8 cellular contexts compared by ENCODE assay signal in genomic region chr10:68989317-68989990, GRCh38. TPM values are rescaled to one million over a fixed set of nuclear protein-coding genes. Genes with fewer than 3 reads are reported as not detected.
DNase-seq lines count a peak whose midpoint lies in the region; TF ChIP-seq lines count a peak whose summit lies in the region.

No MANE protein-coding gene starts in this region.

- H3K27me3 ChIP-seq in cardiac muscle cell: no peaks in the 10 kb centered on the region

- H3K4me1 Mint-ChIP-seq in T-helper 1 cell treated with Interleukin-12 subunit alpha and Interleukin-12 subunit beta and Interleukin-4 antibody, amounts not matched to agents 30 μg/mL and 1 μg/mL, for 36 hours (ENCODE audit: low read depth): peaks cover 30% of the 10 kb centered on the region

- peak overlapping the region; percentile 77 for H3K27ac Mint-ChIP-seq in T-helper 1 cell treated with Interleukin-12 subunit alpha and Interleukin-12 subunit beta and Interleukin-4 antibody, amounts not matched to agents 30 μg/mL and 1 μg/mL, for 36 hours

- peaks cover under 1% of the 10 kb centered on the region for H3K36me3 ChIP-seq in cardiac muscle cell

- DNase-seq in T-helper 1 cell (no peak), cardiac muscle cell (ENCODE audit: low read depth in 1 of 2, low spot score in 1 of 2) (peak in 1 of 2 donors; percentile 22), skeletal muscle cell (ENCODE audit: low read depth) (no peak), UCSD-AML1 (lab: John Stamatoyannopoulos, UW; ENCODE audit: unreplicated experiment) (no peak), MV-4-11 (lab: John Stamatoyannopoulos, UW) (no peak), HEK293T (ENCODE audit: extremely low spot score) (no peak)

- no peaks in the 10 kb centered on the region for H3K27me3 Mint-ChIP-seq in T-helper 1 cell treated with Interleukin-12 subunit alpha and Interleukin-12 subunit beta and Interleukin-4 antibody, amounts not matched to agents 30 μg/mL and 1 μg/mL, for 36 hours (ENCODE audit: low read depth)

- H3K4me1 ChIP-seq in cardiac muscle cell (ENCODE audit: low read depth): no peaks in the 10 kb centered on the region

- CTCF ChIA-PET in HEK293T (lab: Yijun Ruan, JAX): interaction anchor here (0.7 kb wide), 2 partner anchors 26 to 384 kb away, joined by 3 read pairs; no protein-coding TSS in a partner anchor

- H3K4me3 Mint-ChIP-seq in T-helper 1 cell treated with Interleukin-12 subunit alpha and Interleukin-12 subunit beta and Interleukin-4 antibody, amounts not matched to agents 30 μg/mL and 1 μg/mL, for 36 hours: peak overlapping the region; percentile 99

- peaks cover 13% of the 10 kb centered on the region for H3K36me3 Mint-ChIP-seq in T-helper 1 cell treated with Interleukin-12 subunit alpha and Interleukin-12 subunit beta and Interleukin-4 antibody, amounts not matched to agents 30 μg/mL and 1 μg/mL, for 36 hours (ENCODE audit: low read depth)

- peak overlapping the region; percentile 84 for H3K27ac ChIP-seq in cardiac muscle cell

- no peak for TF ChIP-seq CTCF in WI38 (IDR thresholded peaks at IDR 0.05; ENCODE audit: low read depth, low read length)
- no peak for TF ChIP-seq CTCF in cardiac muscle cell (IDR thresholded peaks at IDR 0.05; ENCODE audit: low read depth, low read length)

- H3K4me3 ChIP-seq in WI38 (ENCODE audit: low read depth, low read length) (peak overlapping the region; percentile 98), cardiac muscle cell (peak overlapping the region; percentile 70), skeletal muscle cell (ENCODE audit: low read depth, low read length) (peak overlapping the region; percentile 95)

- no peaks in the 10 kb centered on the region for H3K9me3 Mint-ChIP-seq in T-helper 1 cell treated with Interleukin-12 subunit alpha and Interleukin-12 subunit beta and Interleukin-4 antibody, amounts not matched to agents 30 μg/mL and 1 μg/mL, for 36 hours

- H3K9me3 ChIP-seq in cardiac muscle cell (ENCODE audit: low read depth): no peaks in the 10 kb centered on the region

- POLR2A ChIA-PET in HEK293T (lab: Yijun Ruan, JAX): interaction anchor here (1.2 kb wide), 1 partner anchor 135 kb away, joined by 3 read pairs; no protein-coding TSS in a partner anchor

TF ChIP-seq in HEK293T, 16 proteins besides CTCF, POLR2A, EP300 and RAD21:
- no peak for TF ChIP-seq TARDBP (IDR thresholded peaks at IDR 0.05)
- no peak for TF ChIP-seq FOXA1 (IDR thresholded peaks at IDR 0.05)
- TF ChIP-seq CTBP1 (IDR thresholded peaks at IDR 0.05; ENCODE audit: borderline replicate concordance): no peak
- TF ChIP-seq FOXK2 (IDR thresholded peaks at IDR 0.05): no peak
- no peak for TF ChIP-seq NFRKB (IDR thresholded peaks at IDR 0.05)
- TF ChIP-seq HDGF (IDR thresholded peaks at IDR 0.05; ENCODE audit: borderline replicate concordance): no peak

RNA-seq across cellular contexts. Expression of gene KIFBP, which starts 0.9 kb away (rescaled TPM):
- 25.1 and 26.6 TPM in 2 replicates for total RNA-seq in cardiac muscle cell
- polyA plus RNA-seq in cardiac muscle cell: 29.8 and 36.0 TPM in 2 replicates

RNA-seq across cellular contexts. Expression of gene DDX21, which starts 33.5 kb away (rescaled TPM):
- total RNA-seq in cardiac muscle cell: 19.5 and 31.3 TPM in 2 replicates
- 8.3 and 11.2 TPM in 2 replicates for polyA plus RNA-seq in cardiac muscle cell
